In genomic region chr4:152221816-152222516, GRCh38 we compare ENCODE assay signal across 25 cellular contexts.
A peak's percentile ranks its signal among the peaks of the same experiment; 100 is the strongest.
DNase-seq lines count a peak whose midpoint lies in the region; ATAC-seq lines count a peak whose summit lies in the region.
"Had no signal": no experiment of that assay in that cellular context is flagged by ENCODE, and none has a peak within 500 bp of the region (broad histone marks: within the 10 kb centered on the region; RNA-seq: fewer than 3 reads in every experiment).

No MANE protein-coding gene starts in this region.

- intact Hi-C loops in CD4-positive, alpha-beta memory T cell (cut with micrococcal nuclease): no loop called here

- no peaks in the 10 kb centered on the region for H3K27me3 ChIP-seq in CD4-positive, alpha-beta memory T cell (ENCODE audit: insufficient read depth, low read length)
- H3K27me3 ChIP-seq: SJCRH30 had no signal

- no peaks in the 10 kb centered on the region for H3K27me3 Mint-ChIP-seq in activated T-cell treated with anti-CD3 and anti-CD28 coated beads, Interleukin-2, amount 50 U/mL, for 72 hours (ENCODE audit: low read depth)
- no peaks in the 10 kb centered on the region for H3K27me3 Mint-ChIP-seq in CD4-positive, alpha-beta memory T cell
- no peaks in the 10 kb centered on the region for H3K27me3 Mint-ChIP-seq in T-cell
- no peaks in the 10 kb centered on the region for H3K27me3 Mint-ChIP-seq in naive thymus-derived CD8-positive, alpha-beta T cell

- peaks cover 0 to 4% of the 10 kb centered on the region in 2 donors for H3K36me3 Mint-ChIP-seq in activated T-cell treated with anti-CD3 and anti-CD28 coated beads, Interleukin-2, amount 50 U/mL, for 72 hours (ENCODE audit: insufficient read depth in 2 of 2)
- H3K36me3 Mint-ChIP-seq in CD4-positive, alpha-beta memory T cell: no peaks in the 10 kb centered on the region
- H3K36me3 Mint-ChIP-seq in T-cell: no peaks in the 10 kb centered on the region
- H3K36me3 Mint-ChIP-seq in naive thymus-derived CD8-positive, alpha-beta T cell: peaks cover 0 to 7% (median 0%) of the 10 kb centered on the region in 3 donors

- POLR2A ChIA-PET in CD4-positive, alpha-beta memory T cell (lab: Charles Lee; ENCODE audit: partially characterized antibody): interaction anchor here (0.9 to 2.1 kb wide), 2 partner anchors 21 to 121 kb away, joined by 3 to 11 read pairs; no protein-coding TSS in a partner anchor
- POLR2A ChIA-PET in T-cell (lab: Charles Lee): no interaction called here
- POLR2A ChIA-PET in naive thymus-derived CD8-positive, alpha-beta T cell (lab: Charles Lee): interaction anchor here (1.5 kb wide), 1 partner anchor 33 kb away, joined by 5 read pairs; no protein-coding TSS in a partner anchor

- H3K27ac Mint-ChIP-seq in activated T-cell treated with anti-CD3 and anti-CD28 coated beads, Interleukin-2, amount 50 U/mL, for 72 hours: peak overlapping the region; percentile 14
- H3K27ac Mint-ChIP-seq in CD4-positive, alpha-beta memory T cell: peak overlapping the region in 6 of 7 donors; percentile 65 to 88 (median 81)
- peak overlapping the region; percentile 45 to 81 for H3K27ac Mint-ChIP-seq in T-cell
- peak overlapping the region; percentile 34 to 91 (median 64) for H3K27ac Mint-ChIP-seq in naive thymus-derived CD8-positive, alpha-beta T cell

- no peaks in the 10 kb centered on the region for H3K9me3 Mint-ChIP-seq in activated T-cell treated with anti-CD3 and anti-CD28 coated beads, Interleukin-2, amount 50 U/mL, for 72 hours
- no peaks in the 10 kb centered on the region for H3K9me3 Mint-ChIP-seq in CD4-positive, alpha-beta memory T cell
- H3K9me3 Mint-ChIP-seq in T-cell: no peaks in the 10 kb centered on the region
- H3K9me3 Mint-ChIP-seq in naive thymus-derived CD8-positive, alpha-beta T cell: peaks cover 0 to 2% (median 0%) of the 10 kb centered on the region in 9 donors

- no peak for ATAC-seq in activated T-cell treated with anti-CD3 and anti-CD28 coated beads, Interleukin-2, amount 50 U/mL, for 72 hours (replicated peaks in 1 of 2)
- ATAC-seq in T-cell (replicated peaks in 1 of 4): peak; percentile 49 to 85 (median 76)
- peak; percentile 52 to 56 for ATAC-seq in naive thymus-derived CD8-positive, alpha-beta T cell
- ATAC-seq: A549, K562, Right ventricle myocardium inferior, SK-N-SH treated with all-trans-retinoic acid at 6 μM for 48 hours had no signal

- H3K9me3 ChIP-seq in CD4-positive, alpha-beta memory T cell (ENCODE audit: control insufficient read depth in 1 of 2, low read length in 2 of 2): no peaks in the 10 kb centered on the region
- H3K9me3 ChIP-seq: A549, SJCRH30 had no signal

- H3K4me1 Mint-ChIP-seq in activated T-cell treated with anti-CD3 and anti-CD28 coated beads, Interleukin-2, amount 50 U/mL, for 72 hours (ENCODE audit: low read depth): peaks cover 35% of the 10 kb centered on the region
- peaks cover 5 to 17% (median 12%) of the 10 kb centered on the region in 4 donors for H3K4me1 Mint-ChIP-seq in CD4-positive, alpha-beta memory T cell
- peaks cover 18 to 29% (median 23%) of the 10 kb centered on the region in 3 donors for H3K4me1 Mint-ChIP-seq in T-cell
- H3K4me1 Mint-ChIP-seq in naive thymus-derived CD8-positive, alpha-beta T cell: peaks cover 0 to 27% (median 8%) of the 10 kb centered on the region in 4 donors

- H3K4me1 ChIP-seq in CD4-positive, alpha-beta memory T cell (ENCODE audit: insufficient read depth, low read length): no peaks in the 10 kb centered on the region
- H3K4me1 ChIP-seq: A549, SJCRH30 had no signal

- H3K36me3 ChIP-seq in CD4-positive, alpha-beta memory T cell (ENCODE audit: insufficient read depth, low read length): no peaks in the 10 kb centered on the region
- H3K36me3 ChIP-seq: SJCRH30 had no signal

- H3K4me3 ChIP-seq in CD4-positive, alpha-beta memory T cell (ENCODE audit: low read length in 2 of 2): no peak overlapping the region
- H3K4me3 ChIP-seq: A549, GM23248, K562, PC-9, SJCRH30 had no signal

- H3K27ac ChIP-seq in CD4-positive, alpha-beta memory T cell (ENCODE audit: low read depth, low read length): no peak overlapping the region
- H3K27ac ChIP-seq: A549, GM23248, PC-9, SJCRH30 had no signal

- no peak overlapping the region for H3K4me3 Mint-ChIP-seq in activated T-cell treated with anti-CD3 and anti-CD28 coated beads, Interleukin-2, amount 50 U/mL, for 72 hours
- peak overlapping the region in 6 of 8 donors; percentile 1 to 36 (median 24) for H3K4me3 Mint-ChIP-seq in CD4-positive, alpha-beta memory T cell
- peak overlapping the region in 1 of 3 donors; percentile 43 for H3K4me3 Mint-ChIP-seq in T-cell
- H3K4me3 Mint-ChIP-seq in naive thymus-derived CD8-positive, alpha-beta T cell: peak overlapping the region in 3 of 10 donors; percentile 7 to 28 (median 28)

- DNase-seq in activated T-cell treated with anti-CD3 and anti-CD28 coated beads, Interleukin-2, amount 50 U/mL, for 72 hours: no peak
- DNase-seq in activated T-cell treated with anti-CD3 and anti-CD28 coated beads for 4 hours: no peak
- DNase-seq in CD4-positive, alpha-beta memory T cell: peak in 3 of 5 donors; percentile 5 to 19 (median 9)
- peak in 8 of 34 experiments; percentile 1 to 23 (median 6) for DNase-seq in T-cell
- peak in 2 of 10 donors; percentile 15 to 23 for DNase-seq in naive thymus-derived CD8-positive, alpha-beta T cell
- DNase-seq in ecto neural progenitor cell (ENCODE audit: low spot score): no peak
- DNase-seq in NCI-H526 treated with DMSO at 0.1 percent for 48 hours (lab: John Stamatoyannopoulos, UW): no peak
- DNase-seq: AML-193, C1 segment of cervical spinal cord, DMS153, GM23248, H7, Kasumi-1, NCI-H1092 treated with DMSO at 0.1 percent for 48 hours, NCI-H1436, NCI-H187 treated with DMSO at 0.1 percent for 48 hours, NCI-H2171 treated with DMSO at 0.1 percent for 48 hours, NCI-H446, NCI-H524 treated with DMSO at 0.1 percent for 48 hours, PC-9, SJCRH30 had no signal

- CTCF ChIA-PET in CD4-positive, alpha-beta memory T cell (lab: Charles Lee; ENCODE audit: partially characterized antibody): interaction anchor here (0.8 to 1.5 kb wide), 2 partner anchors 127 to 419 kb away, joined by 3 to 4 read pairs; no protein-coding TSS in a partner anchor
- CTCF ChIA-PET in T-cell (lab: Charles Lee): no interaction called here

Comparison
In these comparisons a context has a peak if more than half of its experiments do, and no peak if none do; other contexts are left out.
1. ATAC-seq: peak in T-cell (4 of 4) and naive thymus-derived CD8-positive, alpha-beta T cell (2 of 2); none in activated T-cell treated with anti-CD3 and anti-CD28 coated beads, Interleukin-2, amount 50 U/mL, for 72 hours (0 of 2).
2. DNase-seq: peak in CD4-positive, alpha-beta memory T cell (3 of 5); none in activated T-cell treated with anti-CD3 and anti-CD28 coated beads, Interleukin-2, amount 50 U/mL, for 72 hours (0 of 2), activated T-cell treated with anti-CD3 and anti-CD28 coated beads for 4 hours (single experiment), ecto neural progenitor cell (single experiment) and NCI-H526 treated with DMSO at 0.1 percent for 48 hours (single experiment).
3. H3K27ac Mint-ChIP-seq: peak in every context shown above with its lines; median percentile 81 in CD4-positive, alpha-beta memory T cell; 64 in naive thymus-derived CD8-positive, alpha-beta T cell; 63 in T-cell; 14 in activated T-cell treated with anti-CD3 and anti-CD28 coated beads, Interleukin-2, amount 50 U/mL, for 72 hours.
4. H3K4me3 Mint-ChIP-seq: peak in CD4-positive, alpha-beta memory T cell (6 of 8); none in activated T-cell treated with anti-CD3 and anti-CD28 coated beads, Interleukin-2, amount 50 U/mL, for 72 hours (0 of 2).
5. POLR2A ChIA-PET loops: an anchor here in CD4-positive, alpha-beta memory T cell (0.9 to 2.1 kb wide) and naive thymus-derived CD8-positive, alpha-beta T cell (1.5 kb wide); none called in T-cell.